Comparison of ENCODE assay signal across 1 cellular context in genomic region chr10:131802991-131803390, GRCh38.
TF ChIP-seq lines count a peak whose summit lies in the region.

No MANE protein-coding gene starts in this region.

TF ChIP-seq in GM23338, 12 proteins besides CTCF, POLR2A, EP300 and RAD21 (continued from another document):
- TF ChIP-seq, protein P1, sequence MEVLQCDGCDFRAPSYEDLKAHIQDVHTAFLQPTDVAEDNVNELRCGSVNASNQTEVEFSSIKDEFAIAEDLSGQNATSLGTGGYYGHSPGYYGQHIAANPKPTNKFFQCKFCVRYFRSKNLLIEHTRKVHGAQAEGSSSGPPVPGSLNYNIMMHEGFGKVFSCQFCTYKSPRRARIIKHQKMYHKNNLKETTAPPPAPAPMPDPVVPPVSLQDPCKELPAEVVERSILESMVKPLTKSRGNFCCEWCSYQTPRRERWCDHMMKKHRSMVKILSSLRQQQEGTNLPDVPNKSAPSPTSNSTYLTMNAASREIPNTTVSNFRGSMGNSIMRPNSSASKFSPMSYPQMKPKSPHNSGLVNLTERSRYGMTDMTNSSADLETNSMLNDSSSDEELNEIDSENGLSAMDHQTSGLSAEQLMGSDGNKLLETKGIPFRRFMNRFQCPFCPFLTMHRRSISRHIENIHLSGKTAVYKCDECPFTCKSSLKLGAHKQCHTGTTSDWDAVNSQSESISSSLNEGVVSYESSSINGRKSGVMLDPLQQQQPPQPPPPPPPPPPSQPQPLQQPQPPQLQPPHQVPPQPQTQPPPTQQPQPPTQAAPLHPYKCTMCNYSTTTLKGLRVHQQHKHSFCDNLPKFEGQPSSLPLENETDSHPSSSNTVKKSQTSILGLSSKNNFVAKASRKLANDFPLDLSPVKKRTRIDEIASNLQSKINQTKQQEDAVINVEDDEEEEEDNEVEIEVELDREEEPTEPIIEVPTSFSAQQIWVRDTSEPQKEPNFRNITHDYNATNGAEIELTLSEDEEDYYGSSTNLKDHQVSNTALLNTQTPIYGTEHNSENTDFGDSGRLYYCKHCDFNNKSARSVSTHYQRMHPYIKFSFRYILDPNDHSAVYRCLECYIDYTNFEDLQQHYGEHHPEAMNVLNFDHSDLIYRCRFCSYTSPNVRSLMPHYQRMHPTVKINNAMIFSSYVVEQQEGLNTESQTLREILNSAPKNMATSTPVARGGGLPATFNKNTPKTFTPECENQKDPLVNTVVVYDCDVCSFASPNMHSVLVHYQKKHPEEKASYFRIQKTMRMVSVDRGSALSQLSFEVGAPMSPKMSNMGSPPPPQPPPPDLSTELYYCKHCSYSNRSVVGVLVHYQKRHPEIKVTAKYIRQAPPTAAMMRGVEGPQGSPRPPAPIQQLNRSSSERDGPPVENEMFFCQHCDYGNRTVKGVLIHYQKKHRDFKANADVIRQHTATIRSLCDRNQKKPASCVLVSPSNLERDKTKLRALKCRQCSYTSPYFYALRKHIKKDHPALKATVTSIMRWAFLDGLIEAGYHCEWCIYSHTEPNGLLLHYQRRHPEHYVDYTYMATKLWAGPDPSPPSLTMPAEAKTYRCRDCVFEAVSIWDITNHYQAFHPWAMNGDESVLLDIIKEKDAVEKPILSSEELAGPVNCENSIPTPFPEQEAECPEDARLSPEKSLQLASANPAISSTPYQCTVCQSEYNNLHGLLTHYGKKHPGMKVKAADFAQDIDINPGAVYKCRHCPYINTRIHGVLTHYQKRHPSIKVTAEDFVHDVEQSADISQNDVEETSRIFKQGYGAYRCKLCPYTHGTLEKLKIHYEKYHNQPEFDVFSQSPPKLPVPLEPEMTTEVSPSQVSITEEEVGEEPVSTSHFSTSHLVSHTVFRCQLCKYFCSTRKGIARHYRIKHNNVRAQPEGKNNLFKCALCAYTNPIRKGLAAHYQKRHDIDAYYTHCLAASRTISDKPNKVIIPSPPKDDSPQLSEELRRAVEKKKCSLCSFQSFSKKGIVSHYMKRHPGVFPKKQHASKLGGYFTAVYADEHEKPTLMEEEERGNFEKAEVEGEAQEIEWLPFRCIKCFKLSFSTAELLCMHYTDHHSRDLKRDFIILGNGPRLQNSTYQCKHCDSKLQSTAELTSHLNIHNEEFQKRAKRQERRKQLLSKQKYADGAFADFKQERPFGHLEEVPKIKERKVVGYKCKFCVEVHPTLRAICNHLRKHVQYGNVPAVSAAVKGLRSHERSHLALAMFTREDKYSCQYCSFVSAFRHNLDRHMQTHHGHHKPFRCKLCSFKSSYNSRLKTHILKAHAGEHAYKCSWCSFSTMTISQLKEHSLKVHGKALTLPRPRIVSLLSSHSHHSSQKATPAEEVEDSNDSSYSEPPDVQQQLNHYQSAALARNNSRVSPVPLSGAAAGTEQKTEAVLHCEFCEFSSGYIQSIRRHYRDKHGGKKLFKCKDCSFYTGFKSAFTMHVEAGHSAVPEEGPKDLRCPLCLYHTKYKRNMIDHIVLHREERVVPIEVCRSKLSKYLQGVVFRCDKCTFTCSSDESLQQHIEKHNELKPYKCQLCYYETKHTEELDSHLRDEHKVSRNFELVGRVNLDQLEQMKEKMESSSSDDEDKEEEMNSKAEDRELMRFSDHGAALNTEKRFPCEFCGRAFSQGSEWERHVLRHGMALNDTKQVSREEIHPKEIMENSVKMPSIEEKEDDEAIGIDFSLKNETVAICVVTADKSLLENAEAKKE (CRISPR knock-in tag; IDR thresholded peaks at IDR 0.05), result no peak
- TF ChIP-seq REST (IDR thresholded peaks at IDR 0.05; ENCODE audit: unreplicated experiment) (no peak), POLR2AphosphoS5 (IDR thresholded peaks at IDR 0.05; ENCODE audit: low read depth) (no peak), ZNF331 (CRISPR knock-in tag; IDR thresholded peaks at IDR 0.05; ENCODE audit: low read depth) (no peak), ZNF114 (CRISPR knock-in tag; IDR thresholded peaks at IDR 0.05) (no peak), EZH2 (IDR thresholded peaks at IDR 0.05; ENCODE audit: low read depth, unreplicated experiment) (no peak)
- TF ChIP-seq, protein P2, sequence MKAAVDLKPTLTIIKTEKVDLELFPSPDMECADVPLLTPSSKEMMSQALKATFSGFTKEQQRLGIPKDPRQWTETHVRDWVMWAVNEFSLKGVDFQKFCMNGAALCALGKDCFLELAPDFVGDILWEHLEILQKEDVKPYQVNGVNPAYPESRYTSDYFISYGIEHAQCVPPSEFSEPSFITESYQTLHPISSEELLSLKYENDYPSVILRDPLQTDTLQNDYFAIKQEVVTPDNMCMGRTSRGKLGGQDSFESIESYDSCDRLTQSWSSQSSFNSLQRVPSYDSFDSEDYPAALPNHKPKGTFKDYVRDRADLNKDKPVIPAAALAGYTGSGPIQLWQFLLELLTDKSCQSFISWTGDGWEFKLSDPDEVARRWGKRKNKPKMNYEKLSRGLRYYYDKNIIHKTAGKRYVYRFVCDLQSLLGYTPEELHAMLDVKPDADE (IDR thresholded peaks at IDR 0.05), result no peak
